ENCODE assay signal across 22 cellular contexts in genomic region chr2:42176992-42177738, GRCh38.
"Had no signal": no experiment of that assay in that cellular context is flagged by ENCODE, and none has a peak within 500 bp of the region (broad histone marks: within the 10 kb centered on the region; RNA-seq: fewer than 3 reads in every experiment).

No MANE protein-coding gene starts in this region.

- H3K36me3 ChIP-seq: cardiac muscle cell, lower lobe of right lung, uterus had no signal

- H3K27ac ChIP-seq: cardiac muscle cell, lower lobe of right lung, tibial nerve, uterus had no signal

- H3K9me3 ChIP-seq: lower lobe of right lung, tibial nerve, uterus had no signal

- DNase-seq: activated CD8-positive, alpha-beta memory T cell treated with anti-CD3 and anti-CD28 coated beads, Interleukin-2, amount 10 ng/mL, durations not matched to agents 7 days and 5 days; activated effector memory CD4-positive, alpha-beta T cell treated with anti-CD3 and anti-CD28 coated beads, Interleukin-2, amount 50 U/mL, for 16 hours; amygdala; foreskin melanocyte; hypothalamus; islet precursor cell; left colon; lower lobe of right lung; nephron progenitor cell; occipital lobe; posterior cingulate gyrus; retina; stimulated activated CD4-positive, alpha-beta T cell treated with anti-CD3 and anti-CD28 coated beads, Interleukin-12 subunit alpha, Interleukin-12 subunit beta, amount 100 ng/mL, for 4 hours; stimulated activated CD4-positive, alpha-beta T cell treated with anti-CD3 and anti-CD28 coated beads, Interleukin-1b, Interleukin-23, amount 100 ng/mL, for 48 hours; stimulated activated CD8-positive, alpha-beta memory T cell treated with anti-CD3 and anti-CD28 coated beads, Interleukin-4, amount 100 ng/mL, for 48 hours; uterus had no signal

- H3K27me3 Mint-ChIP-seq: activated CD8-positive, alpha-beta memory T cell treated with anti-CD3 and anti-CD28 coated beads, Interleukin-2, amount 10 ng/mL, durations not matched to agents 7 days and 5 days; stimulated activated naive CD8-positive, alpha-beta T cell treated with anti-CD3 and anti-CD28 coated beads, Interleukin-15, Interleukin-2, amounts not matched to agents 100 ng/mL and 50 ng/mL, for 24 hours had no signal

- ATAC-seq: activated CD4-positive, CD25-positive, alpha-beta regulatory T cell treated with anti-CD3 and anti-CD28 coated beads, Interleukin-2, amount 50 U/mL, for 24 hours; activated CD8-positive, alpha-beta memory T cell treated with anti-CD3 and anti-CD28 coated beads, Interleukin-2, amount 10 ng/mL, durations not matched to agents 7 days and 5 days; activated naive CD4-positive, alpha-beta T cell treated with anti-CD3 and anti-CD28 coated beads, Interleukin-2, amount 50 U/mL, for 72 hours; left colon; lower lobe of right lung had no signal

- H3K4me3 ChIP-seq: cardiac muscle cell, lower lobe of right lung, tibial nerve, uterus had no signal

- H3K9me3 Mint-ChIP-seq: activated naive CD4-positive, alpha-beta T cell treated with anti-CD3 and anti-CD28 coated beads, Interleukin-2, amount 50 U/mL, for 72 hours; stimulated activated naive CD8-positive, alpha-beta T cell treated with anti-CD3 and anti-CD28 coated beads, Interleukin-15, Interleukin-2, amounts not matched to agents 100 ng/mL and 50 ng/mL, for 24 hours had no signal

- H3K4me3 Mint-ChIP-seq: activated CD8-positive, alpha-beta memory T cell treated with anti-CD3 and anti-CD28 coated beads, Interleukin-2, amount 10 ng/mL, durations not matched to agents 7 days and 5 days; nephron progenitor cell; stimulated activated naive CD8-positive, alpha-beta T cell treated with anti-CD3 and anti-CD28 coated beads, Interleukin-15, Interleukin-2, amounts not matched to agents 100 ng/mL and 50 ng/mL, for 24 hours had no signal

- FAIRE-seq: colon had no signal

- H3K27ac Mint-ChIP-seq: activated CD8-positive, alpha-beta memory T cell treated with anti-CD3 and anti-CD28 coated beads, Interleukin-2, amount 10 ng/mL, durations not matched to agents 7 days and 5 days had no signal

- H3K27me3 ChIP-seq: cardiac muscle cell, tibial nerve, uterus had no signal
